8 cellular contexts compared by ENCODE assay signal in genomic region chr22:19974233-19974861, GRCh38. TPM values are rescaled to one million over a fixed set of nuclear protein-coding genes. Genes with fewer than 3 reads are reported as not detected.
DNase-seq lines count a peak whose midpoint lies in the region; ATAC-seq and TF ChIP-seq lines count a peak whose summit lies in the region.

No MANE protein-coding gene starts in this region.

- H3K36me3 Mint-ChIP-seq in neural progenitor cell: peaks cover 4% of the 10 kb centered on the region

- H4K20me1 ChIP-seq in neural progenitor cell (ENCODE audit: low read depth): peaks cover 28% of the 10 kb centered on the region

- DNase-seq in DMS153 (lab: John Stamatoyannopoulos, UW) (peak; percentile 91), NCI-H748 (lab: John Stamatoyannopoulos, UW; ENCODE audit: unreplicated experiment) (peak; percentile 98), dermis blood vessel endothelial cell (peak; percentile 95), neural progenitor cell (ENCODE audit: low spot score) (peak; percentile 92)
- DNase-seq in stimulated activated CD4-positive, alpha-beta T cell treated with anti-CD3 and anti-CD28 coated beads, Interleukin-2, amount 100 ng/mL, for 24 hours: no peak

- peak overlapping the region; percentile 74 for H3K4me3 Mint-ChIP-seq in neural progenitor cell

- TF ChIP-seq CTCF in neural progenitor cell (IDR thresholded peaks at IDR 0.05): no peak

- no peak overlapping the region for H2AFZ ChIP-seq in neural progenitor cell (replicated peaks)

- H3F3A ChIP-seq in neural progenitor cell (ENCODE audit: low read depth): peaks cover 3% of the 10 kb centered on the region

- H3K36me3 ChIP-seq in neural progenitor cell: no peaks in the 10 kb centered on the region

- H3K27me3 Mint-ChIP-seq in neural progenitor cell (ENCODE audit: insufficient read depth, low read depth): peaks cover 5% of the 10 kb centered on the region

- H3K9me3 Mint-ChIP-seq in neural progenitor cell: no peaks in the 10 kb centered on the region

- peaks cover 10% of the 10 kb centered on the region for H3K4me1 ChIP-seq in neural progenitor cell

- peak overlapping the region; percentile 91 for H3K27ac Mint-ChIP-seq in neural progenitor cell

- no peaks in the 10 kb centered on the region for H3K9me3 ChIP-seq in neural progenitor cell (ENCODE audit: low read depth)

- no peak overlapping the region for H3K4me3 ChIP-seq in neural progenitor cell

- H3K79me2 ChIP-seq in neural progenitor cell (ENCODE audit: low read depth): no peaks in the 10 kb centered on the region

- H3K4me1 Mint-ChIP-seq in neural progenitor cell: peaks cover 29% of the 10 kb centered on the region

- peak; percentile 50 for ATAC-seq in HG02759 (IDR thresholded peaks at IDR 0.05; ENCODE audit: unreplicated experiment)
- no peak for ATAC-seq in HG02852 (IDR thresholded peaks at IDR 0.05; ENCODE audit: unreplicated experiment)
- no peak for ATAC-seq in GM18873 (IDR thresholded peaks at IDR 0.05; ENCODE audit: low FRiP score, unreplicated experiment)

- no peak overlapping the region for H3K9ac ChIP-seq in neural progenitor cell

- H3K27me3 ChIP-seq in neural progenitor cell: no peaks in the 10 kb centered on the region

- peak overlapping the region; percentile 37 for H3K4me2 ChIP-seq in neural progenitor cell

- no peak overlapping the region for H3K27ac ChIP-seq in neural progenitor cell

RNA-seq across cellular contexts. Expression of gene TXNRD2, which starts 32.7 kb away (rescaled TPM):
- total RNA-seq in dermis blood vessel endothelial cell (81.9 and 129 TPM in 2 replicates), neural progenitor cell (ENCODE audit: low replicate concordance) (0.19 and 3.1 TPM in 2 replicates)

RNA-seq across cellular contexts. Expression of gene COMT, which starts 32.8 kb away (rescaled TPM):
- total RNA-seq in dermis blood vessel endothelial cell: 551 and 616 TPM in 2 replicates
- 1.1 and 1.3 TPM in 2 replicates for total RNA-seq in neural progenitor cell (ENCODE audit: low replicate concordance)

RNA-seq across cellular contexts. Expression of gene ARVCF, which starts 42.3 kb away (rescaled TPM):
- total RNA-seq in dermis blood vessel endothelial cell (123 and 288 TPM in 2 replicates), neural progenitor cell (ENCODE audit: low replicate concordance) (35.4 and 159 TPM in 2 replicates)

RNA-seq across cellular contexts. Expression of gene TANGO2, which starts 46.6 kb away (rescaled TPM):
- total RNA-seq in dermis blood vessel endothelial cell (86.0 and 93.6 TPM in 2 replicates), neural progenitor cell (ENCODE audit: low replicate concordance) (9.1 and 10.0 TPM in 2 replicates)

Comparison
In these comparisons a context has a peak if more than half of its experiments do, and no peak if none do; other contexts are left out.
1. DNase-seq: peak in DMS153 (single experiment), NCI-H748 (single experiment), dermis blood vessel endothelial cell (single experiment) and neural progenitor cell (single experiment); none in stimulated activated CD4-positive, alpha-beta T cell treated with anti-CD3 and anti-CD28 coated beads, Interleukin-2, amount 100 ng/mL, for 24 hours (0 of 2).
2. RNA of gene TXNRD2, which starts 32.7 kb away (total RNA-seq): 81.9 to 129 TPM in dermis blood vessel endothelial cell; 0.19 to 3.1 TPM in neural progenitor cell; every median in the first group is over 10 times any median in the second.
3. RNA of gene COMT, which starts 32.8 kb away (total RNA-seq): 551 to 616 TPM in dermis blood vessel endothelial cell; 1.1 to 1.3 TPM in neural progenitor cell; every median in the first group is over 100 times any median in the second.